In the genomic region with DNA sequence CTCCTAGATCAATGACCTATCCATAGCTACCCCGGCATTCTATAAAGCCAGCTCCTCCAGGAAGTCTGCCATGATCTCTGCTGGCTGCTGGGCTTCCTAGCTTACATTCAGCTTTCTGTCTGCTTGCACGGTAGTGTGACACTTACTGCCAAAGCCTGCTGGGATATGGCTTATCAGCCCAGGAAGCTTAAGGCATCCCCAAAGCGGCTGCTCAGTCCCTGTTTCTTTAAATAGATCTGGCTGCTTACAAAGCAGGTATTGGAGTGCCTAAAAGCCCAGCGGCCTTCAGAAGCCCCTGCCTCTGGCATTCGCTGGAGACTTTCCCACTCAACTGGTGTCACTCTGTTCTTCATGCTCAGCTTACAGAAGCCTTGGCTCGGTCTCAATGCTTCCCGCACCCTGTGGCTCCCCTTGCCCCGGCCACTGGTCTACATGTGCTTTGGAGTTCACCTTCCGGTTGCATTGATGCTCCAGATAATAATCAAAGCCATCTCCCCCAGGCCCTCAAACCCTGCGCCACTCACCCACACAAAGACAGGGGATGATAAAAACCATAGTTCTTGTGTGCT, we compare ENCODE assay signal across 1 cellular context.
TF ChIP-seq lines count a peak whose summit lies in the region.

No MANE protein-coding gene starts in this region.

TF ChIP-seq in HepG2, 621 proteins besides CTCF, POLR2A, EP300 and RAD21:
- TF ChIP-seq ZFP36 (IDR thresholded peaks at IDR 0.05; ENCODE audit: borderline replicate concordance, low read depth, low read length, partially characterized antibody) (peak; percentile 38), ZBTB8A (CRISPR knock-in tag; IDR thresholded peaks at IDR 0.05; ENCODE audit: borderline replicate concordance, low read depth) (no peak), ZNF33B (CRISPR knock-in tag; IDR thresholded peaks at IDR 0.05) (no peak), ATF7-NPFF (CRISPR knock-in tag; IDR thresholded peaks at IDR 0.05; ENCODE audit: low read depth) (no peak), ZNF263 (CRISPR knock-in tag; IDR thresholded peaks at IDR 0.05) (no peak), CREM (IDR thresholded peaks at IDR 0.05) (no peak), CREM (CRISPR knock-in tag; IDR thresholded peaks at IDR 0.05) (no peak), TCF7L2 (IDR thresholded peaks at IDR 0.05; ENCODE audit: low read depth, low read length) (no peak)
- TF ChIP-seq, protein P1, sequence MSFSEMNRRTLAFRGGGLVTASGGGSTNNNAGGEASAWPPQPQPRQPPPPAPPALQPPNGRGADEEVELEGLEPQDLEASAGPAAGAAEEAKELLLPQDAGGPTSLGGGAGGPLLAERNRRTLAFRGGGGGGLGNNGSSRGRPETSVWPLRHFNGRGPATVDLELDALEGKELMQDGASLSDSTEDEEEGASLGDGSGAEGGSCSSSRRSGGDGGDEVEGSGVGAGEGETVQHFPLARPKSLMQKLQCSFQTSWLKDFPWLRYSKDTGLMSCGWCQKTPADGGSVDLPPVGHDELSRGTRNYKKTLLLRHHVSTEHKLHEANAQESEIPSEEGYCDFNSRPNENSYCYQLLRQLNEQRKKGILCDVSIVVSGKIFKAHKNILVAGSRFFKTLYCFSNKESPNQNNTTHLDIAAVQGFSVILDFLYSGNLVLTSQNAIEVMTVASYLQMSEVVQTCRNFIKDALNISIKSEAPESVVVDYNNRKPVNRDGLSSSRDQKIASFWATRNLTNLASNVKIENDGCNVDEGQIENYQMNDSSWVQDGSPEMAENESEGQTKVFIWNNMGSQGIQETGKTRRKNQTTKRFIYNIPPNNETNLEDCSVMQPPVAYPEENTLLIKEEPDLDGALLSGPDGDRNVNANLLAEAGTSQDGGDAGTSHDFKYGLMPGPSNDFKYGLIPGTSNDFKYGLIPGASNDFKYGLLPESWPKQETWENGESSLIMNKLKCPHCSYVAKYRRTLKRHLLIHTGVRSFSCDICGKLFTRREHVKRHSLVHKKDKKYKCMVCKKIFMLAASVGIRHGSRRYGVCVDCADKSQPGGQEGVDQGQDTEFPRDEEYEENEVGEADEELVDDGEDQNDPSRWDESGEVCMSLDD (CRISPR knock-in tag; IDR thresholded peaks at IDR 0.05; ENCODE audit: borderline replicate concordance) = no peak
